30 cellular contexts compared by ENCODE assay signal in the genomic region with DNA sequence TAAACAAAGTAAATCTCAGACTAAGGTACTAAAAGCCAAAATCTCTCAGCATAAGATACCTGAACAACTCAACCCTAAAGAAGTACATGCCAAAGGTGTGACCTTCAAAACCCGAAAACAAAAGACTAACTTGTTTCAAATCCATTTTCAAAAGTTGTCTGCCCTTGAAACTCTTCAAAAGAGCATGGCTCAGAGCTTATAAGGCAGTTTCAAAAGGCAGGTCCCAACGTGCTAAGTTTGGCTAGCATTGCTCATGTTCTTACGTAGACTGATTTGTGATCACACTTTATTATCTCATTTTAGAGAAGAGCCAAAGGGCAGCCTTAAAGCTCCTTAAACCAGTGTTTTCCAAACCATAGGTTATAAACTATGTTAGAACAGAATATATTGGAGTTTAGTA.
DNase-seq lines count a peak whose midpoint lies in the region; ATAC-seq and TF ChIP-seq lines count a peak whose summit lies in the region.
"Had no signal": no experiment of that assay in that cellular context is flagged by ENCODE, and none has a peak within 500 bp of the region (broad histone marks: within the 10 kb centered on the region; RNA-seq: fewer than 3 reads in every experiment).

No MANE protein-coding gene starts in this region.

- peaks cover 4% of the 10 kb centered on the region for H3K9me3 Mint-ChIP-seq in type B pancreatic cell
- H3K9me3 Mint-ChIP-seq: activated naive CD8-positive, alpha-beta T cell treated with anti-CD3 and anti-CD28 coated beads for 36 hours; activated T-helper 17 cell treated with anti-CD3 and anti-CD28 coated beads, Interleukin-2, amount 50 U/mL, for 72 hours; central memory CD8-positive, alpha-beta T cell; stimulated activated memory B cell treated with anti-CD40 and anti-IgM and Interleukin-4, amounts not matched to agents 10 μg/mL and 1 μg/mL and 100 μg/mL, for 72 hours; WTC11 had no signal

- intact Hi-C loops in heart right ventricle (cut with DNase I) (no loop called here), cardiac septum (cut with DNase I) (no loop called here), upper lobe of right lung (cut with DNase I) (no loop called here)

- H3K27me3 ChIP-seq in heart right ventricle (no peaks in the 10 kb centered on the region), upper lobe of right lung (no peaks in the 10 kb centered on the region)
- H3K27me3 ChIP-seq: ascending aorta, dorsolateral prefrontal cortex, left lung, spleen, suprapubic skin had no signal

- H3K36me3 ChIP-seq in heart right ventricle (peaks cover 0 to 53% (median 12%) of the 10 kb centered on the region in 9 donors), upper lobe of right lung (peaks cover 11% of the 10 kb centered on the region)

- H3K4me3 ChIP-seq in heart right ventricle: no peak overlapping the region
- H3K4me3 ChIP-seq in upper lobe of right lung: no peak overlapping the region
- H3K4me3 ChIP-seq: ascending aorta, dorsolateral prefrontal cortex, left lung, spleen, suprapubic skin had no signal

- H3K27ac ChIP-seq in heart right ventricle: peak overlapping the region in 1 of 10 donors; percentile 1
- no peak overlapping the region for H3K27ac ChIP-seq in upper lobe of right lung
- H3K27ac ChIP-seq: ascending aorta, dorsolateral prefrontal cortex, left lung, spleen, suprapubic skin had no signal

- DNase-seq in heart right ventricle (no peak), cardiac septum (ENCODE audit: low spot score) (no peak), NCI-H2227 (lab: John Stamatoyannopoulos, UW; ENCODE audit: unreplicated experiment) (peak; percentile 56), type B pancreatic cell (ENCODE audit: extremely low spot score, unreplicated experiment) (no peak), upper lobe of right lung (no peak), RKO (ENCODE audit: low spot score) (no peak)
- DNase-seq: activated CD4-positive, alpha-beta T cell treated with anti-CD3 and anti-CD28 coated beads, Interleukin-2, amount 50 U/mL, for 48 hours; activated CD8-positive, alpha-beta memory T cell treated with anti-CD3 and anti-CD28 coated beads, Interleukin-2, amount 50 U/mL, for 48 hours; activated naive CD8-positive, alpha-beta T cell treated with anti-CD3 and anti-CD28 coated beads for 36 hours; DMS79 treated with DMSO at 0.1 percent for 48 hours; dorsolateral prefrontal cortex; immature natural killer cell; KG1; left lung; NCI-H1930; NCI-H345; retina; SHP77; spleen; stimulated activated CD4-positive, alpha-beta T cell treated with anti-CD3 and anti-CD28 coated beads, Interleukin-4, amount 100 ng/mL, for 1 hour; T1000 had no signal

- TF ChIP-seq CTCF in heart right ventricle (IDR thresholded peaks at IDR 0.05) (no peak), type B pancreatic cell (conservative IDR thresholded peaks at IDR 0.05) (no peak), upper lobe of right lung (IDR thresholded peaks at IDR 0.05) (no peak)

- H3K27me3 Mint-ChIP-seq in type B pancreatic cell: no peaks in the 10 kb centered on the region
- H3K27me3 Mint-ChIP-seq: central memory CD8-positive, alpha-beta T cell; natural killer cell treated with Interleukin-12 subunit alpha and Interleukin-12 subunit beta and Interleukin-15 and Interleukin-18, amount 100 ng/mL, for 72 hours; stimulated activated memory B cell treated with anti-CD40 and anti-IgM and Interleukin-4, amounts not matched to agents 10 μg/mL and 1 μg/mL and 100 μg/mL, for 72 hours had no signal

- H3K4me3 Mint-ChIP-seq in type B pancreatic cell: no peak overlapping the region
- H3K4me3 Mint-ChIP-seq: activated naive CD8-positive, alpha-beta T cell treated with anti-CD3 and anti-CD28 coated beads for 36 hours; activated T-helper 17 cell treated with anti-CD3 and anti-CD28 coated beads, Interleukin-2, amount 50 U/mL, for 72 hours; central memory CD8-positive, alpha-beta T cell; immature natural killer cell; natural killer cell treated with Interleukin-12 subunit alpha and Interleukin-12 subunit beta and Interleukin-15 and Interleukin-18, amount 100 ng/mL, for 72 hours; stimulated activated memory B cell treated with anti-CD40 and anti-IgM and Interleukin-4, amounts not matched to agents 10 μg/mL and 1 μg/mL and 100 μg/mL, for 72 hours; WTC11 had no signal

- peaks cover 9% of the 10 kb centered on the region for H3K4me1 Mint-ChIP-seq in type B pancreatic cell (ENCODE audit: unreplicated experiment)
- H3K4me1 Mint-ChIP-seq: activated naive CD8-positive, alpha-beta T cell treated with anti-CD3 and anti-CD28 coated beads for 36 hours; activated T-helper 17 cell treated with anti-CD3 and anti-CD28 coated beads, Interleukin-2, amount 50 U/mL, for 72 hours; central memory CD8-positive, alpha-beta T cell; immature natural killer cell; stimulated activated memory B cell treated with anti-CD40 and anti-IgM and Interleukin-4, amounts not matched to agents 10 μg/mL and 1 μg/mL and 100 μg/mL, for 72 hours had no signal

- 38 to 59% methylated on average over 3 of the region's 3 CpGs for WGBS in heart right ventricle, 2 donors

- H3K4me1 ChIP-seq in heart right ventricle: peaks cover 0 to 27% (median 10%) of the 10 kb centered on the region in 9 donors
- no peaks in the 10 kb centered on the region for H3K4me1 ChIP-seq in upper lobe of right lung
- H3K4me1 ChIP-seq: ascending aorta, left lung, spleen had no signal

- peak overlapping the region; percentile 61 for H3K27ac Mint-ChIP-seq in type B pancreatic cell
- H3K27ac Mint-ChIP-seq: activated naive CD8-positive, alpha-beta T cell treated with anti-CD3 and anti-CD28 coated beads for 36 hours; activated T-helper 17 cell treated with anti-CD3 and anti-CD28 coated beads, Interleukin-2, amount 50 U/mL, for 72 hours; immature natural killer cell; natural killer cell treated with Interleukin-12 subunit alpha and Interleukin-12 subunit beta and Interleukin-15 and Interleukin-18, amount 100 ng/mL, for 72 hours; stimulated activated memory B cell treated with anti-CD40 and anti-IgM and Interleukin-4, amounts not matched to agents 10 μg/mL and 1 μg/mL and 100 μg/mL, for 72 hours; WTC11 had no signal

- H3K36me3 Mint-ChIP-seq in type B pancreatic cell: peaks cover 12% of the 10 kb centered on the region
- H3K36me3 Mint-ChIP-seq: activated naive CD8-positive, alpha-beta T cell treated with anti-CD3 and anti-CD28 coated beads for 36 hours; immature natural killer cell; natural killer cell treated with Interleukin-12 subunit alpha and Interleukin-12 subunit beta and Interleukin-15 and Interleukin-18, amount 100 ng/mL, for 72 hours; stimulated activated memory B cell treated with anti-CD40 and anti-IgM and Interleukin-4, amounts not matched to agents 10 μg/mL and 1 μg/mL and 100 μg/mL, for 72 hours had no signal

- ATAC-seq in heart right ventricle (peak in 5 of 8 donors; percentile 49 to 81 (median 67)), esophagus mucosa (peak; percentile 88), upper lobe of right lung (no peak), GM21576 (IDR thresholded peaks at IDR 0.05; ENCODE audit: unreplicated experiment) (no peak)
- ATAC-seq: activated T-helper 17 cell treated with anti-CD3 and anti-CD28 coated beads, Interleukin-2, amount 50 U/mL, for 72 hours; left lung; natural killer cell treated with Interleukin-12 subunit alpha and Interleukin-12 subunit beta and Interleukin-15 and Interleukin-18, amount 100 ng/mL, for 72 hours; stimulated activated memory B cell treated with anti-CD40 and anti-IgM and Interleukin-4, amounts not matched to agents 10 μg/mL and 1 μg/mL and 100 μg/mL, for 72 hours; WTC11 had no signal

- H3K9me3 ChIP-seq in heart right ventricle: no peaks in the 10 kb centered on the region
- no peaks in the 10 kb centered on the region for H3K9me3 ChIP-seq in upper lobe of right lung
- H3K9me3 ChIP-seq: ascending aorta, left lung, spleen, suprapubic skin had no signal

Comparison
In these comparisons a context has a peak if more than half of its experiments do, and no peak if none do; other contexts are left out.
1. ATAC-seq: peak in heart right ventricle (5 of 8) and esophagus mucosa (single experiment); none in upper lobe of right lung (single experiment) and GM21576 (single experiment).